Comparison of ENCODE assay signal across 23 cellular contexts in genomic region chr10:60137292-60137992, GRCh38.
DNase-seq lines count a peak whose midpoint lies in the region; ATAC-seq, FAIRE-seq and TF ChIP-seq lines count a peak whose summit lies in the region.
"Had no signal": no experiment of that assay in that cellular context is flagged by ENCODE, and none has a peak within 500 bp of the region (broad histone marks: within the 10 kb centered on the region; RNA-seq: fewer than 3 reads in every experiment).

No MANE protein-coding gene starts in this region.

- no peak for ATAC-seq in activated CD8-positive, alpha-beta memory T cell treated with anti-CD3 and anti-CD28 coated beads, Interleukin-2, amount 10 ng/mL, durations not matched to agents 7 days and 5 days
- ATAC-seq in right cardiac atrium: no peak
- ATAC-seq: activated T-cell treated with anti-CD3 and anti-CD28 coated beads, Interleukin-2, amount 50 U/mL, for 4 hours; heart left ventricle had no signal

- POLR2A ChIA-PET in endothelial cell of umbilical vein (lab: Charles Lee): no interaction called here

- H3K9me3 ChIP-seq in HUES6 (ENCODE audit: control insufficient read depth, insufficient read depth, low read depth, low read length) (no peaks in the 10 kb centered on the region), endothelial cell of umbilical vein (replicated peaks; ENCODE audit: control insufficient read depth, insufficient read depth, low read length) (no peaks in the 10 kb centered on the region), prostate gland (no peaks in the 10 kb centered on the region), right cardiac atrium (ENCODE audit: control insufficient read depth, low read length) (no peaks in the 10 kb centered on the region)
- H3K9me3 ChIP-seq: heart left ventricle, Peyer's patch had no signal

- H2AFZ ChIP-seq in endothelial cell of umbilical vein (ENCODE audit: low read depth, low read length): no peak overlapping the region
- H2AFZ ChIP-seq: GM23248 had no signal

- H3K9me3 Mint-ChIP-seq in osteocyte (ENCODE audit: unreplicated experiment): peaks cover 4% of the 10 kb centered on the region
- H3K9me3 Mint-ChIP-seq in activated CD8-positive, alpha-beta memory T cell treated with anti-CD3 and anti-CD28 coated beads, Interleukin-2, amount 10 ng/mL, durations not matched to agents 7 days and 5 days (ENCODE audit: low read depth): no peaks in the 10 kb centered on the region
- H3K9me3 Mint-ChIP-seq: activated CD4-positive, alpha-beta T cell treated with anti-CD3 and anti-CD28 coated beads, Interleukin-2, amount 10 ng/mL, durations not matched to agents 7 days and 5 days; activated T-cell treated with anti-CD3 and anti-CD28 coated beads, Interleukin-2, amount 50 U/mL, for 4 hours; CD4-positive, CD25-positive, alpha-beta regulatory T cell had no signal

- H3K9ac ChIP-seq in HUES6 (ENCODE audit: low read length) (no peak overlapping the region), endothelial cell of umbilical vein (replicated peaks; ENCODE audit: extremely low read depth, insufficient read depth, low read length) (no peak overlapping the region)
- H3K9ac ChIP-seq: GM23248 had no signal

- TF ChIP-seq CTCF in endothelial cell of umbilical vein (IDR thresholded peaks at IDR 0.05; ENCODE audit: extremely low read depth in 1 of 2, insufficient read depth in 1 of 2, low read depth in 1 of 2, low read length in 2 of 2): no peak
- no peak for TF ChIP-seq CTCF in osteocyte (IDR thresholded peaks at IDR 0.05)
- no peak for TF ChIP-seq CTCF in prostate gland (IDR thresholded peaks at IDR 0.05)
- no peak for TF ChIP-seq CTCF in GM13977 (IDR thresholded peaks at IDR 0.05; ENCODE audit: extremely low read depth, insufficient read depth, missing control alignments)

- TF ChIP-seq POLR2A in endothelial cell of umbilical vein (IDR thresholded peaks at IDR 0.05; ENCODE audit: low read depth, low read length) (no peak), prostate gland (IDR thresholded peaks at IDR 0.05) (no peak)

- H3K79me2 ChIP-seq in endothelial cell of umbilical vein (ENCODE audit: control insufficient read depth, insufficient read depth, low read length): no peaks in the 10 kb centered on the region

- in situ Hi-C loops in GM13977 (cut with MboI; ENCODE audit: low pct_unique_long_range_greater_than_20kb, low sequenced_read_pairs, unreplicated experiment): no loop called here

- 0 out of 2 replicates have a peak overlapping the region, but pooled peaks have one; percentile 67 for H3K4me3 ChIP-seq in HUES6 (ENCODE audit: low read depth, low read length)
- H3K4me3 ChIP-seq in endothelial cell of umbilical vein (replicated peaks in 1 of 3; ENCODE audit: insufficient read depth in 1 of 3, low read depth in 1 of 3, low read length in 3 of 3): no peak overlapping the region
- H3K4me3 ChIP-seq in prostate gland: no peak overlapping the region
- H3K4me3 ChIP-seq in right cardiac atrium (ENCODE audit: low read length): no peak overlapping the region
- H3K4me3 ChIP-seq: GM23248, heart left ventricle had no signal

- CTCF ChIA-PET in endothelial cell of umbilical vein (lab: Charles Lee): interaction anchor here (1.0 to 2.0 kb wide), 4 partner anchors 23 to 39 kb away, joined by 3 to 5 read pairs (median 3); no protein-coding TSS in a partner anchor
- CTCF ChIA-PET in activated CD8-positive, alpha-beta memory T cell treated with anti-CD3 and anti-CD28 coated beads, Interleukin-2, amount 10 ng/mL, durations not matched to agents 7 days and 5 days (lab: Charles Lee): no interaction called here

- no peak overlapping the region for H3K4me3 Mint-ChIP-seq in osteocyte (ENCODE audit: unreplicated experiment)
- no peak overlapping the region for H3K4me3 Mint-ChIP-seq in activated CD8-positive, alpha-beta memory T cell treated with anti-CD3 and anti-CD28 coated beads, Interleukin-2, amount 10 ng/mL, durations not matched to agents 7 days and 5 days
- H3K4me3 Mint-ChIP-seq: activated CD4-positive, alpha-beta T cell treated with anti-CD3 and anti-CD28 coated beads, Interleukin-2, amount 10 ng/mL, durations not matched to agents 7 days and 5 days; activated T-cell treated with anti-CD3 and anti-CD28 coated beads, Interleukin-2, amount 50 U/mL, for 4 hours; CD4-positive, CD25-positive, alpha-beta regulatory T cell; type B pancreatic cell had no signal

- H3K27ac ChIP-seq in HUES6 (ENCODE audit: low read depth, low read length) (0 out of 2 replicates have a peak overlapping the region, but pooled peaks have one; percentile 85), endothelial cell of umbilical vein (ENCODE audit: insufficient read depth, low read depth, low read length) (no peak overlapping the region), prostate gland (no peak overlapping the region), right cardiac atrium (ENCODE audit: low read length) (no peak overlapping the region)
- H3K27ac ChIP-seq: epithelial cell of prostate, GM23248, heart left ventricle, Peyer's patch, WERI-Rb-1 had no signal

- peak; percentile 24 for DNase-seq in endothelial cell of umbilical vein (ENCODE audit: low read depth, low spot score)
- DNase-seq in osteocyte (ENCODE audit: extremely low spot score, unreplicated experiment): no peak
- no peak for DNase-seq in activated CD8-positive, alpha-beta memory T cell treated with anti-CD3 and anti-CD28 coated beads, Interleukin-2, amount 10 ng/mL, durations not matched to agents 7 days and 5 days
- DNase-seq in prostate gland (ENCODE audit: low spot score): no peak
- no peak for DNase-seq in GM13977 (ENCODE audit: low spot score)
- DNase-seq in right cardiac atrium: no peak
- DNase-seq: activated CD4-positive, alpha-beta T cell treated with anti-CD3 and anti-CD28 coated beads, Interleukin-2, amount 10 ng/mL, durations not matched to agents 7 days and 5 days; activated naive CD4-positive, alpha-beta T cell; activated T-cell treated with anti-CD3 and anti-CD28 coated beads, Interleukin-2, amount 50 U/mL, for 4 hours; CD4-positive, CD25-positive, alpha-beta regulatory T cell; GM23248; heart left ventricle; mammary epithelial cell; NCI-H2081; NCI-H2227 treated with DMSO at 0.1 percent for 48 hours; NCI-H526 treated with DMSO at 0.1 percent for 48 hours; Peyer's patch; SIG-M5; T1000; WERI-Rb-1 had no signal

- H3K4me1 Mint-ChIP-seq in osteocyte (ENCODE audit: unreplicated experiment): peaks cover 8% of the 10 kb centered on the region
- no peaks in the 10 kb centered on the region for H3K4me1 Mint-ChIP-seq in activated CD8-positive, alpha-beta memory T cell treated with anti-CD3 and anti-CD28 coated beads, Interleukin-2, amount 10 ng/mL, durations not matched to agents 7 days and 5 days
- H3K4me1 Mint-ChIP-seq: CD4-positive, CD25-positive, alpha-beta regulatory T cell had no signal

- no peaks in the 10 kb centered on the region for H3K27me3 Mint-ChIP-seq in osteocyte (ENCODE audit: unreplicated experiment)
- H3K27me3 Mint-ChIP-seq in activated CD8-positive, alpha-beta memory T cell treated with anti-CD3 and anti-CD28 coated beads, Interleukin-2, amount 10 ng/mL, durations not matched to agents 7 days and 5 days: peaks cover 4% of the 10 kb centered on the region
- H3K27me3 Mint-ChIP-seq: activated CD4-positive, alpha-beta T cell treated with anti-CD3 and anti-CD28 coated beads, Interleukin-2, amount 10 ng/mL, durations not matched to agents 7 days and 5 days; CD4-positive, CD25-positive, alpha-beta regulatory T cell; type B pancreatic cell had no signal

- dilution Hi-C loops in endothelial cell of umbilical vein (cut with MboI; ENCODE audit: extremely low pct_ligation_motif_present, low sequenced_read_pairs): no loop called here

- no TSS peak for BruUV-seq in endothelial cell of umbilical vein (replicated peaks; lab: Mats Ljungman, UMichigan)

- peaks cover 8% of the 10 kb centered on the region; the same call in 1 of the 2 replicates for H3K36me3 ChIP-seq in HUES6 (ENCODE audit: control insufficient read depth, insufficient read depth, low read length)
- no peaks in the 10 kb centered on the region for H3K36me3 ChIP-seq in endothelial cell of umbilical vein (ENCODE audit: control insufficient read depth in 2 of 2, extremely low read depth in 1 of 2, insufficient read depth in 2 of 2, low read length in 2 of 2)
- H3K36me3 ChIP-seq in prostate gland: no peaks in the 10 kb centered on the region
- H3K36me3 ChIP-seq: Peyer's patch, WERI-Rb-1 had no signal

- 80% methylated on average over 2 of the region's 2 CpGs for WGBS in prostate gland
- WGBS in right cardiac atrium: 88% methylated on average over 2 of the region's 2 CpGs

- H3K4me2 ChIP-seq in endothelial cell of umbilical vein (ENCODE audit: insufficient read depth, low read length): no peak overlapping the region

- peaks cover 2% of the 10 kb centered on the region for H3K36me3 Mint-ChIP-seq in osteocyte (ENCODE audit: unreplicated experiment)
- no peaks in the 10 kb centered on the region for H3K36me3 Mint-ChIP-seq in activated CD8-positive, alpha-beta memory T cell treated with anti-CD3 and anti-CD28 coated beads, Interleukin-2, amount 10 ng/mL, durations not matched to agents 7 days and 5 days
- H3K36me3 Mint-ChIP-seq: CD4-positive, CD25-positive, alpha-beta regulatory T cell had no signal

- H4K20me1 ChIP-seq in endothelial cell of umbilical vein (replicated peaks; ENCODE audit: control insufficient read depth, extremely low read depth, insufficient read depth, low read length): no peaks in the 10 kb centered on the region

- FAIRE-seq in endothelial cell of umbilical vein (lab: Jason Lieb, UNC): no peak

- no peaks in the 10 kb centered on the region for H3K9me1 ChIP-seq in endothelial cell of umbilical vein (replicated peaks; ENCODE audit: control insufficient read depth, extremely low read depth, insufficient read depth, low read length)

- H3K27me3 ChIP-seq in HUES6 (ENCODE audit: control insufficient read depth, insufficient read depth, low read length) (no peaks in the 10 kb centered on the region), endothelial cell of umbilical vein (ENCODE audit: control insufficient read depth in 2 of 2, insufficient read depth in 2 of 2, low read length in 2 of 2) (no peaks in the 10 kb centered on the region), prostate gland (replicated peaks; ENCODE audit: insufficient read depth) (no peaks in the 10 kb centered on the region), right cardiac atrium (ENCODE audit: control insufficient read depth, insufficient read depth) (no peaks in the 10 kb centered on the region)
- H3K27me3 ChIP-seq: heart left ventricle, Peyer's patch had no signal

- peak overlapping the region; percentile 2 for H3K27ac Mint-ChIP-seq in osteocyte (ENCODE audit: unreplicated experiment)
- no peak overlapping the region for H3K27ac Mint-ChIP-seq in activated CD8-positive, alpha-beta memory T cell treated with anti-CD3 and anti-CD28 coated beads, Interleukin-2, amount 10 ng/mL, durations not matched to agents 7 days and 5 days
- H3K27ac Mint-ChIP-seq: activated CD4-positive, alpha-beta T cell treated with anti-CD3 and anti-CD28 coated beads, Interleukin-2, amount 10 ng/mL, durations not matched to agents 7 days and 5 days; CD4-positive, CD25-positive, alpha-beta regulatory T cell had no signal

- intact Hi-C loops in endothelial cell of umbilical vein (cut with micrococcal nuclease) (no loop called here), prostate gland (cut with DNase I) (no loop called here), right cardiac atrium (cut with DNase I) (no loop called here)

- H3K4me1 ChIP-seq in HUES6 (ENCODE audit: control insufficient read depth, insufficient read depth, low read length): peaks cover 30% of the 10 kb centered on the region
- H3K4me1 ChIP-seq in endothelial cell of umbilical vein (ENCODE audit: control insufficient read depth, extremely low read depth, insufficient read depth, low read length): peaks cover 8% of the 10 kb centered on the region
- no peaks in the 10 kb centered on the region for H3K4me1 ChIP-seq in prostate gland (replicated peaks)
- H3K4me1 ChIP-seq in right cardiac atrium (ENCODE audit: control insufficient read depth, insufficient read depth, low read length): peaks cover 2% of the 10 kb centered on the region
